ENCODE assay signal across 2 cellular contexts in the genomic region with DNA sequence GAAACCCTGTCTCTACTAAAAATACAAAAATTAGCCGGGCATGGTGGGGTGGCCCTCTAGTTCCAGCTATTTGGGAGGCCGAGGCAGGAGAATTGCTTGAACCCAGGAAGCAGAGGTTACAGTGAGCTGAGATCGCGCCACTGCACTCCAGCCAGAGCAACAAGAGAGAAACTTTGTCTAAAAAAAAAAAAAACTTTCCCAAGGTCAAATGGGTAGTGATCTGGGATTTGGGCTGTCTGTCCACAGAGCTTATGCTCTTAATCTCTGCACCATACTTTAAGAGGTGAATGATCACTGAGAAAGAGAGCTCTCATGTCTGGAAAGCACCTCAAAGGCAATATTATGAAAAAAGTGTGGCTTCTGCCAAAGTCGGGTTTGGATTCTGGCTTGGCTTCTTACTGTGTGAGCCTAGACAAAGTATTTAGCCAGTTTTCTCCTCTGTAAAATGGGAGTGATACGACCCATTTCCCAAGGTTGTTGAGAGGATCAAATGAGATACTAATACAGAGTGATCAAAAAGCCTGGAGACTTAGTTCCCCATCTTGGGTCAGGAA.
TF ChIP-seq lines count a peak whose summit lies in the region.

No MANE protein-coding gene starts in this region.

TF ChIP-seq in GM12878, 131 proteins besides CTCF, POLR2A, EP300 and RAD21:
- TF ChIP-seq FOS (IDR thresholded peaks at IDR 0.05; ENCODE audit: borderline replicate concordance, extremely low read depth, insufficient read length) (no peak), NFYA (IDR thresholded peaks at IDR 0.05; ENCODE audit: borderline replicate concordance, low read depth, low read length) (no peak), TCF12 (IDR thresholded peaks at IDR 0.05; ENCODE audit: low read depth, low read length) (no peak), ZNF622 (IDR thresholded peaks at IDR 0.05) (no peak), RCOR1 (conservative IDR thresholded peaks at IDR 0.05; ENCODE audit: low read depth, low read length) (no peak), MLLT1 (IDR thresholded peaks at IDR 0.05) (no peak), MEF2A (IDR thresholded peaks at IDR 0.05; ENCODE audit: insufficient read depth, low read depth, low read length) (no peak), KAT2A (conservative IDR thresholded peaks at IDR 0.05; ENCODE audit: control insufficient read depth, low read depth, low read length) (no peak), SIN3A (IDR thresholded peaks at IDR 0.05; ENCODE audit: low read depth, low read length) (no peak), E2F8 (IDR thresholded peaks at IDR 0.05; ENCODE audit: low read depth, partially characterized antibody) (no peak), CHD2 (IDR thresholded peaks at IDR 0.05; ENCODE audit: borderline replicate concordance, low read depth, low read length) (no peak)

TF ChIP-seq in SK-N-SH, 30 proteins besides CTCF, POLR2A, EP300 and RAD21:
- TF ChIP-seq JUND (IDR thresholded peaks at IDR 0.05), result no peak
- TF ChIP-seq CHD2 (IDR thresholded peaks at IDR 0.05; ENCODE audit: low read length, partially characterized antibody), result no peak
- TF ChIP-seq FOSL2 (IDR thresholded peaks at IDR 0.05; ENCODE audit: borderline replicate concordance, low read depth), result no peak
- TF ChIP-seq SMC3 (IDR thresholded peaks at IDR 0.05; ENCODE audit: low read depth, low read length), result no peak
- TF ChIP-seq YY1 (IDR thresholded peaks at IDR 0.05; ENCODE audit: low read depth), result no peak
- no peak for TF ChIP-seq TCF12 (IDR thresholded peaks at IDR 0.05)
- TF ChIP-seq POLR2AphosphoS5 (IDR thresholded peaks at IDR 0.05; ENCODE audit: low read depth, low read length), result no peak
- no peak for TF ChIP-seq GABPA (IDR thresholded peaks at IDR 0.05; ENCODE audit: low read depth)
- TF ChIP-seq, protein P1, sequence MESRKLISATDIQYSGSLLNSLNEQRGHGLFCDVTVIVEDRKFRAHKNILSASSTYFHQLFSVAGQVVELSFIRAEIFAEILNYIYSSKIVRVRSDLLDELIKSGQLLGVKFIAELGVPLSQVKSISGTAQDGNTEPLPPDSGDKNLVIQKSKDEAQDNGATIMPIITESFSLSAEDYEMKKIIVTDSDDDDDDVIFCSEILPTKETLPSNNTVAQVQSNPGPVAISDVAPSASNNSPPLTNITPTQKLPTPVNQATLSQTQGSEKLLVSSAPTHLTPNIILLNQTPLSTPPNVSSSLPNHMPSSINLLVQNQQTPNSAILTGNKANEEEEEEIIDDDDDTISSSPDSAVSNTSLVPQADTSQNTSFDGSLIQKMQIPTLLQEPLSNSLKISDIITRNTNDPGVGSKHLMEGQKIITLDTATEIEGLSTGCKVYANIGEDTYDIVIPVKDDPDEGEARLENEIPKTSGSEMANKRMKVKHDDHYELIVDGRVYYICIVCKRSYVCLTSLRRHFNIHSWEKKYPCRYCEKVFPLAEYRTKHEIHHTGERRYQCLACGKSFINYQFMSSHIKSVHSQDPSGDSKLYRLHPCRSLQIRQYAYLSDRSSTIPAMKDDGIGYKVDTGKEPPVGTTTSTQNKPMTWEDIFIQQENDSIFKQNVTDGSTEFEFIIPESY (IDR thresholded peaks at IDR 0.05; ENCODE audit: borderline replicate concordance, low read depth), result no peak
- TF ChIP-seq SIN3A (IDR thresholded peaks at IDR 0.05; ENCODE audit: borderline replicate concordance, low read depth, low read length), result no peak
- TF ChIP-seq USF1 (IDR thresholded peaks at IDR 0.05; ENCODE audit: borderline replicate concordance, low read depth), result no peak
- no peak for TF ChIP-seq NRF1 (IDR thresholded peaks at IDR 0.05; ENCODE audit: low read depth, low read length)
- no peak for TF ChIP-seq FOXM1 (IDR thresholded peaks at IDR 0.05; ENCODE audit: low read depth)
- TF ChIP-seq GATA2 (CRISPR knock-in tag; IDR thresholded peaks at IDR 0.05), result no peak
- TF ChIP-seq NFIC (IDR thresholded peaks at IDR 0.05; ENCODE audit: borderline replicate concordance), result no peak
- no peak for TF ChIP-seq REST (IDR thresholded peaks at IDR 0.05; ENCODE audit: low read depth, low read length)
- no peak for TF ChIP-seq EZH2phosphoT487 (IDR thresholded peaks at IDR 0.05; ENCODE audit: borderline replicate concordance, low read depth)
- TF ChIP-seq USF2 (IDR thresholded peaks at IDR 0.05; ENCODE audit: borderline replicate concordance, low read depth, low read length), result no peak
- TF ChIP-seq RFX5 (IDR thresholded peaks at IDR 0.05; ENCODE audit: low read length), result no peak
